ENCODE assay signal across 1 cellular context in the genomic region with DNA sequence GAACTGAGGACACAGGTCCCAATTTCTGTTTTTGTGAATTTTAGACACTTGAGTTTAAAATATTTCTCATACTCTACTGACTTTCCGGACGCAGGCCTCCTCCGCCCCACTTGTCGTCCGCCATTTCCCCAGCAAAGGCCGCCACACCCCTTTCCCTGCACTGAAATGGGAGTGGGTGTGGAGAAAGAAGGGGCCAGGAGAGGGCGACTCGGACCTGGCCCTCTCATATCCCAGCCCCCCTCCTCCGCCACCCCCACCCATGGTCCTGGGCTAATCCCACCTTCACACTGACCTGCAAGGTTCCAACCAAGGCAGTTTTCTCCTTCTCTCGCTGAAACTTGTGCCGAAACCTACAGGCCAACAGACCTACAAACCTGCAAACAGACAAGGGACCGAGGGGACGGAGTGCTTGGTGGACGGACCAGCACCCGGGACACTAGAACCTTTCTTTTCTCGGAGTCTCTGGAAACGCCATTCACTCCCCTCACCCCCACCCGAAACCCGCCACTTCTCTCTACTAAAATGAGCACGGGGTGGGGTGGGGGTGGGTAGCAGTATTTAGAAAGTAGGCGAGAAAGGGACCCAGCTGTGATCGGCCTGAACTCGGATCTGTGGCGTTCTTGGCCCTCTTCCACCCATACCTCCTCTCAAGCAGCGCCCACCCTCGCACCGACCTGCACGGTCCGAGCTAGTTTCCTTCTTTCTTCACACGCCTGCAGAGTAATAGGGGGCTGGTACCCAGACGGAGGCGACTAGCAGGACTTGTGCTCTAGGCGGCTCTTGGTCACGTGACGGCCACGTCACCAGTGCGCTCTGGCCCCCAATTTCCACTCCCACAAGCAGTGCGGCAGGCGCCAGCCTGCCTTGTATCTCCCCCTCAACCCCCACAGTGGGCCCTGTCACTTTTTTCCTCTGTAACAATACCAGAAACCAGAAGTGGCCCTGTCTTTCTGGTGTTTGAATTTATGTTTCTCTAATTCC.
TF ChIP-seq lines count a peak whose summit lies in the region.

Gene ARMCX6 (minus strand): TSS at position 790 of the 981 bp plus-strand sequence. CDS start 1,380 bp downstream, outside the sequence.

TF ChIP-seq in HCT116, 20 proteins besides CTCF, POLR2A, EP300 and RAD21 (continued from another document):
- TF ChIP-seq, protein P1, sequence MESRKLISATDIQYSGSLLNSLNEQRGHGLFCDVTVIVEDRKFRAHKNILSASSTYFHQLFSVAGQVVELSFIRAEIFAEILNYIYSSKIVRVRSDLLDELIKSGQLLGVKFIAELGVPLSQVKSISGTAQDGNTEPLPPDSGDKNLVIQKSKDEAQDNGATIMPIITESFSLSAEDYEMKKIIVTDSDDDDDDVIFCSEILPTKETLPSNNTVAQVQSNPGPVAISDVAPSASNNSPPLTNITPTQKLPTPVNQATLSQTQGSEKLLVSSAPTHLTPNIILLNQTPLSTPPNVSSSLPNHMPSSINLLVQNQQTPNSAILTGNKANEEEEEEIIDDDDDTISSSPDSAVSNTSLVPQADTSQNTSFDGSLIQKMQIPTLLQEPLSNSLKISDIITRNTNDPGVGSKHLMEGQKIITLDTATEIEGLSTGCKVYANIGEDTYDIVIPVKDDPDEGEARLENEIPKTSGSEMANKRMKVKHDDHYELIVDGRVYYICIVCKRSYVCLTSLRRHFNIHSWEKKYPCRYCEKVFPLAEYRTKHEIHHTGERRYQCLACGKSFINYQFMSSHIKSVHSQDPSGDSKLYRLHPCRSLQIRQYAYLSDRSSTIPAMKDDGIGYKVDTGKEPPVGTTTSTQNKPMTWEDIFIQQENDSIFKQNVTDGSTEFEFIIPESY (IDR thresholded peaks at IDR 0.05; ENCODE audit: extremely low read depth, insufficient replicate concordance, low read length) = no peak
